In genomic region chr11:62981743-62982142, GRCh38 we compare ENCODE assay signal across 23 cellular contexts. TPM values are rescaled to one million over a fixed set of nuclear protein-coding genes. Genes with fewer than 3 reads are reported as not detected.
DNase-seq lines count a peak whose midpoint lies in the region; ATAC-seq, FAIRE-seq and TF ChIP-seq lines count a peak whose summit lies in the region.
"Had no signal": no experiment of that assay in that cellular context is flagged by ENCODE, and none has a peak within 500 bp of the region (broad histone marks: within the 10 kb centered on the region; RNA-seq: fewer than 3 reads in every experiment).

No MANE protein-coding gene starts in this region.

- BruUV-seq in HCT116 (replicated peaks; lab: Mats Ljungman, UMichigan) = no TSS peak

- intact Hi-C loops in HCT116 (cut with micrococcal nuclease) = no loop called here

- DNase-seq in D721Med (ENCODE audit: insufficient read length, low spot score) (no peak), HCT116 (ENCODE audit: low read depth, low spot score) (no peak), SK-MEL-5 (ENCODE audit: low read depth, low spot score) (peak; percentile 6), iPS-NIHi11 (ENCODE audit: low spot score) (peak; percentile 58), hepatocyte (ENCODE audit: low spot score) (no peak), DMS 273 (lab: John Stamatoyannopoulos, UW; ENCODE audit: unreplicated experiment) (no peak), EL (no peak)
- DNase-seq: BE2C; Caco-2; CD4-positive, CD25-positive, alpha-beta regulatory T cell; GM23248; IMR-90; NCI-H1417; NCI-H187; NCI-H226; NCI-H524 treated with DMSO at 0.1 percent for 48 hours; SJCRH30 had no signal

- TF ChIP-seq CTCF in D721Med (IDR thresholded peaks at IDR 0.05; ENCODE audit: insufficient read depth, missing control alignments) = peak; percentile 24
- peak; percentile 15 to 50 (median 48); a peak in 5 of 6 replicates for TF ChIP-seq CTCF in HCT116 (IDR thresholded peaks at IDR 0.05 in 2 of 3, conservative IDR thresholded peaks at IDR 0.05 in 1 of 3; ENCODE audit: borderline replicate concordance in 1 of 3, insufficient read depth in 1 of 3, low read depth in 2 of 3, low read length in 2 of 3)
- no peak for TF ChIP-seq CTCF in hepatocyte (IDR thresholded peaks at IDR 0.05; ENCODE audit: poor library complexity)

- H2AFZ ChIP-seq in HCT116 (ENCODE audit: low read depth, low read length, poor library complexity, severe bottlenecking) (no peak overlapping the region), hepatocyte (no peak overlapping the region)
- H2AFZ ChIP-seq: GM23248 had no signal

- H3K36me3 ChIP-seq in HCT116 (ENCODE audit: control insufficient read depth in 1 of 2, insufficient read depth in 2 of 2, low read length in 2 of 2) (no peaks in the 10 kb centered on the region), hepatocyte (replicated peaks; ENCODE audit: insufficient read depth, low read depth) (no peaks in the 10 kb centered on the region)
- H3K36me3 ChIP-seq: BE2C, SJCRH30 had no signal

- H3K9me3 ChIP-seq in HCT116 (ENCODE audit: control insufficient read depth in 1 of 2, insufficient read depth in 1 of 2, low read depth in 1 of 2, low read length in 2 of 2) (no peaks in the 10 kb centered on the region), hepatocyte (ENCODE audit: low read depth) (no peaks in the 10 kb centered on the region)
- H3K9me3 ChIP-seq: BE2C, Caco-2, SJCRH30 had no signal

- in situ Hi-C loops in SK-MEL-5 (cut with HindIII; ENCODE audit: low pct_unique_long_range_greater_than_20kb, low sequenced_read_pairs) = no loop called here

- H3K9me2 ChIP-seq in HCT116 (ENCODE audit: insufficient read depth) (no peaks in the 10 kb centered on the region), hepatocyte (replicated peaks; ENCODE audit: insufficient read depth) (no peaks in the 10 kb centered on the region)

- no peak overlapping the region for H3K9ac ChIP-seq in HCT116 (ENCODE audit: low read length)
- H3K9ac ChIP-seq: GM23248 had no signal

- H3K4me3 ChIP-seq in HCT116 (replicated peaks in 1 of 2; ENCODE audit: low read depth in 1 of 2, low read length in 2 of 2) (no peak overlapping the region), hepatocyte (no peak overlapping the region)
- H3K4me3 ChIP-seq: GM23248, SJCRH30 had no signal

- no peak for FAIRE-seq in D721Med (lab: Jason Lieb, UNC)
- FAIRE-seq: A204.1, GM12891, GM19239 had no signal

- no peaks in the 10 kb centered on the region for H3K79me2 ChIP-seq in HCT116 (ENCODE audit: insufficient read depth, low read length)
- no peaks in the 10 kb centered on the region for H3K79me2 ChIP-seq in hepatocyte

- ATAC-seq in HCT116 (peak; percentile 90), HG03460 (IDR thresholded peaks at IDR 0.05; ENCODE audit: unreplicated experiment) (no peak)

- H3K4me1 ChIP-seq in HCT116 (ENCODE audit: control insufficient read depth in 1 of 2, insufficient read depth in 2 of 2, low read length in 2 of 2) (no peaks in the 10 kb centered on the region), hepatocyte (ENCODE audit: insufficient read depth) (no peaks in the 10 kb centered on the region)
- H3K4me1 ChIP-seq: BE2C, Caco-2, SJCRH30 had no signal

- H3K27ac ChIP-seq in HCT116 (ENCODE audit: low read depth, low read length) (no peak overlapping the region), hepatocyte (no peak overlapping the region)
- H3K27ac ChIP-seq: GM23248, HL-60, SJCRH30 had no signal

- POLR2A ChIA-PET in HCT116 (lab: Charles Lee) = no interaction called here

- H3K27me3 ChIP-seq in HCT116 (ENCODE audit: insufficient read depth, low read length) (peaks cover 3% of the 10 kb centered on the region; the same call in 1 of the 2 replicates), hepatocyte (no peaks in the 10 kb centered on the region)
- H3K27me3 ChIP-seq: BE2C, SJCRH30 had no signal

- WGBS in hepatocyte (ENCODE audit: low lambda C conversion rate, missing lambda C conversion rate) = 82% methylated on average over 7 of the region's 7 CpGs

- peak; percentile 27 for TF ChIP-seq RAD21 in HCT116 (IDR thresholded peaks at IDR 0.05; ENCODE audit: low read depth)

- TF ChIP-seq POLR2A in HCT116 (IDR thresholded peaks at IDR 0.05; ENCODE audit: borderline replicate concordance, extremely low read depth, insufficient read depth, insufficient read length) = no peak

- H3K4me2 ChIP-seq in HCT116 (ENCODE audit: low read length) = no peak overlapping the region
- H3K4me2 ChIP-seq in hepatocyte = no peak overlapping the region

- RAD21 ChIA-PET in HCT116 (lab: Charles Lee; ENCODE audit: low non-redundant PET in 1 of 2, low total read pairs in 2 of 2, uncharacterized antibody in 2 of 2, unreplicated experiment in 2 of 2) = no interaction called here

- H4K20me1 ChIP-seq in HCT116 (ENCODE audit: insufficient read depth) = no peaks in the 10 kb centered on the region
- H4K20me1 ChIP-seq in hepatocyte (ENCODE audit: insufficient read depth, poor library complexity, severe bottlenecking) = no peaks in the 10 kb centered on the region

- CTCF ChIA-PET in HCT116 (lab: Charles Lee) = interaction anchor here (1.3 kb wide), 1 partner anchor 42 kb away, joined by 3 read pairs; no protein-coding TSS in a partner anchor

TF ChIP-seq in HCT116, 20 proteins besides CTCF, POLR2A, EP300 and RAD21:
- TF ChIP-seq CBX3 (IDR thresholded peaks at IDR 0.05; ENCODE audit: low read depth) (no peak), JUND (IDR thresholded peaks at IDR 0.05) (no peak), EZH2phosphoT487 (IDR thresholded peaks at IDR 0.05; ENCODE audit: borderline replicate concordance) (no peak), SP1 (IDR thresholded peaks at IDR 0.05; ENCODE audit: low read depth) (no peak), ZFX (IDR thresholded peaks at IDR 0.05) (no peak), ATF3 (IDR thresholded peaks at IDR 0.05) (no peak), SRF (IDR thresholded peaks at IDR 0.05; ENCODE audit: low read depth) (no peak), POLR2AphosphoS5 (IDR thresholded peaks at IDR 0.05; ENCODE audit: low read depth, low read length) (no peak), EZH2 (IDR thresholded peaks at IDR 0.05) (no peak)

RNA-seq across cellular contexts. Expression of gene SLC22A6, which starts 3.0 kb away (rescaled TPM):
- not detected for total RNA-seq in HCT116 (2021; ENCODE audit: unreplicated experiment)
- not detected in 2 replicates for polyA plus RNA-seq in HCT116 (2012)
- total RNA-seq in SK-MEL-5 (2014; rRNA removed; shearing (Covaris generic)) = not detected in 2 replicates
- not detected in 2 replicates for polyA plus RNA-seq in SK-MEL-5 (2015; cell fraction: cytosol; rRNA removed)
- polyA plus RNA-seq in SK-MEL-5 (2015; cell fraction: nucleus; rRNA removed) = not detected in 2 replicates
- not detected in 2 replicates for total RNA-seq in hepatocyte
- polyA plus RNA-seq in hepatocyte = 0.46 TPM in 1 of 2 replicates, not detected in the other
- total RNA-seq: Caco-2; CD4-positive, CD25-positive, alpha-beta regulatory T cell; GM23248; HT1080; IMR-90; SJCRH30 had no signal
- polyA plus RNA-seq: CD4-positive, CD25-positive, alpha-beta regulatory T cell; GM23248; IMR-90 had no signal

RNA-seq across cellular contexts. Expression of gene SLC22A8, which starts 33.9 kb away (rescaled TPM):
- total RNA-seq in HCT116 (2021; ENCODE audit: unreplicated experiment) (not detected), hepatocyte (not detected in 2 replicates)
- polyA plus RNA-seq in HCT116 (2012) = not detected in 2 replicates
- not detected in 2 replicates for total RNA-seq in SK-MEL-5 (2014; rRNA removed; shearing (Covaris generic))
- polyA plus RNA-seq in SK-MEL-5 (2015; cell fraction: cytosol; rRNA removed) = not detected in 2 replicates
- polyA plus RNA-seq in SK-MEL-5 (2015; cell fraction: nucleus; rRNA removed) = not detected in 2 replicates
- 0.41 TPM in 1 of 2 replicates, not detected in the other for polyA plus RNA-seq in hepatocyte
- total RNA-seq: Caco-2; CD4-positive, CD25-positive, alpha-beta regulatory T cell; GM23248; HT1080; IMR-90; SJCRH30 had no signal
- polyA plus RNA-seq: CD4-positive, CD25-positive, alpha-beta regulatory T cell; GM23248; IMR-90 had no signal

Comparison
In these comparisons a context has a peak if more than half of its experiments do, and no peak if none do; other contexts are left out.
1. DNase-seq: peak in SK-MEL-5 (single experiment) and iPS-NIHi11 (single experiment); none in D721Med (single experiment), HCT116 (single experiment), hepatocyte (single experiment), DMS 273 (single experiment) and EL (single experiment).